In genomic region chr2:28320009-28320365, GRCh38 we compare ENCODE assay signal across 23 cellular contexts.
"Had no signal": no experiment of that assay in that cellular context is flagged by ENCODE, and none has a peak within 500 bp of the region (broad histone marks: within the 10 kb centered on the region; RNA-seq: fewer than 3 reads in every experiment).

No MANE protein-coding gene starts in this region.

- H3K4me3 Mint-ChIP-seq: memory B cell, nephron progenitor cell, type B pancreatic cell had no signal

- H3K4me3 ChIP-seq: dorsolateral prefrontal cortex, hepatocyte, left ventricle myocardium inferior, lower lobe of right lung, pancreas, prostate gland, right lobe of liver, spleen, stomach had no signal

- H3K36me3 ChIP-seq: lower lobe of right lung, pancreas, prostate gland, right lobe of liver, stomach had no signal

- H3K79me2 ChIP-seq: hepatocyte had no signal

- H2AFZ ChIP-seq: hepatocyte had no signal

- H3K27me3 Mint-ChIP-seq: memory B cell, type B pancreatic cell had no signal

- H3K27me3 ChIP-seq: dorsolateral prefrontal cortex, hepatocyte, pancreas, right lobe of liver, spleen, stomach had no signal

- H3K27ac Mint-ChIP-seq: memory B cell, nephron progenitor cell, type B pancreatic cell had no signal

- DNase-seq: cortex of kidney; dorsolateral prefrontal cortex; effector CD8-positive, alpha-beta T cell; kidney; left cardiac atrium; left ventricle myocardium inferior; lower lobe of right lung; midbrain; nephron progenitor cell; pancreas; retina; right lobe of liver; spleen; stimulated activated CD4-positive, alpha-beta T cell treated with anti-CD3 and anti-CD28 coated beads, Interleukin-2, amount 100 ng/mL, for 24 hours; stimulated activated CD4-positive, alpha-beta T cell treated with anti-CD3 and anti-CD28 coated beads, Interleukin-4, amount 100 ng/mL, for 4 hours; stimulated activated naive CD4-positive, alpha-beta T cell; stomach; substantia nigra had no signal

- H3K9me3 Mint-ChIP-seq: memory B cell, nephron progenitor cell had no signal

- H3K4me1 ChIP-seq: lower lobe of right lung, pancreas, right lobe of liver, spleen had no signal

- H3K9me3 ChIP-seq: left ventricle myocardium inferior, lower lobe of right lung, pancreas, prostate gland, right lobe of liver, spleen, stomach had no signal

- ATAC-seq: esophagus mucosa, left cardiac atrium, lower lobe of right lung, pancreas, right lobe of liver had no signal

- H3K4me1 Mint-ChIP-seq: memory B cell had no signal

- H3K27ac ChIP-seq: hepatocyte, left ventricle myocardium inferior, lower lobe of right lung, pancreas, right lobe of liver, spleen had no signal

- H3K4me2 ChIP-seq: hepatocyte had no signal
